1 cellular context compared by ENCODE assay signal in genomic region chr1:167122121-167122480, GRCh38.
TF ChIP-seq lines count a peak whose summit lies in the region.

No MANE protein-coding gene starts in this region.

TF ChIP-seq in WTC11, 78 proteins besides CTCF, POLR2A, EP300 and RAD21 (continued from another document):
- TF ChIP-seq, protein P1, sequence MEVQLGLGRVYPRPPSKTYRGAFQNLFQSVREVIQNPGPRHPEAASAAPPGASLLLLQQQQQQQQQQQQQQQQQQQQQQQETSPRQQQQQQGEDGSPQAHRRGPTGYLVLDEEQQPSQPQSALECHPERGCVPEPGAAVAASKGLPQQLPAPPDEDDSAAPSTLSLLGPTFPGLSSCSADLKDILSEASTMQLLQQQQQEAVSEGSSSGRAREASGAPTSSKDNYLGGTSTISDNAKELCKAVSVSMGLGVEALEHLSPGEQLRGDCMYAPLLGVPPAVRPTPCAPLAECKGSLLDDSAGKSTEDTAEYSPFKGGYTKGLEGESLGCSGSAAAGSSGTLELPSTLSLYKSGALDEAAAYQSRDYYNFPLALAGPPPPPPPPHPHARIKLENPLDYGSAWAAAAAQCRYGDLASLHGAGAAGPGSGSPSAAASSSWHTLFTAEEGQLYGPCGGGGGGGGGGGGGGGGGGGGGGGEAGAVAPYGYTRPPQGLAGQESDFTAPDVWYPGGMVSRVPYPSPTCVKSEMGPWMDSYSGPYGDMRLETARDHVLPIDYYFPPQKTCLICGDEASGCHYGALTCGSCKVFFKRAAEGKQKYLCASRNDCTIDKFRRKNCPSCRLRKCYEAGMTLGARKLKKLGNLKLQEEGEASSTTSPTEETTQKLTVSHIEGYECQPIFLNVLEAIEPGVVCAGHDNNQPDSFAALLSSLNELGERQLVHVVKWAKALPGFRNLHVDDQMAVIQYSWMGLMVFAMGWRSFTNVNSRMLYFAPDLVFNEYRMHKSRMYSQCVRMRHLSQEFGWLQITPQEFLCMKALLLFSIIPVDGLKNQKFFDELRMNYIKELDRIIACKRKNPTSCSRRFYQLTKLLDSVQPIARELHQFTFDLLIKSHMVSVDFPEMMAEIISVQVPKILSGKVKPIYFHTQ (CRISPR knock-in tag; IDR thresholded peaks at IDR 0.05), result no peak
- TF ChIP-seq GRHL2 (CRISPR knock-in tag; IDR thresholded peaks at IDR 0.05; ENCODE audit: insufficient replicate concordance, severe bottlenecking) (no peak), ARID4B (CRISPR knock-in tag; IDR thresholded peaks at IDR 0.05; ENCODE audit: borderline replicate concordance) (no peak)
